8 cellular contexts compared by ENCODE assay signal in genomic region chr11:68011046-68011943, GRCh38. TPM values are rescaled to one million over a fixed set of nuclear protein-coding genes. Genes with fewer than 3 reads are reported as not detected.
DNase-seq lines count a peak whose midpoint lies in the region; ATAC-seq and TF ChIP-seq lines count a peak whose summit lies in the region.

No MANE protein-coding gene starts in this region.

- H3K4me1 ChIP-seq in ascending aorta (peaks cover 9 to 32% of the 10 kb centered on the region in 2 donors), stomach smooth muscle (ENCODE audit: control insufficient read depth, insufficient read depth, low read length) (peaks cover 36% of the 10 kb centered on the region)

- TF ChIP-seq CTCF in ascending aorta (IDR thresholded peaks at IDR 0.05) (no peak), omental fat pad (IDR thresholded peaks at IDR 0.05) (no peak)

- peak overlapping the region; percentile 28 to 58 for H3K9ac ChIP-seq in stomach smooth muscle (ENCODE audit: low read length in 2 of 2)

- no peak for ATAC-seq in GM18867 (IDR thresholded peaks at IDR 0.05; ENCODE audit: unreplicated experiment)
- no peak for ATAC-seq in omental fat pad (ENCODE audit: low FRiP score)

- H3K27ac ChIP-seq in ascending aorta, result peak overlapping the region; percentile 82 to 91
- peak overlapping the region; percentile 74 for H3K27ac ChIP-seq in stomach smooth muscle (ENCODE audit: low read length)

- H3K27me3 ChIP-seq in ascending aorta (no peaks in the 10 kb centered on the region), stomach smooth muscle (ENCODE audit: control insufficient read depth in 1 of 2, insufficient read depth in 2 of 2, low read length in 2 of 2) (no peaks in the 10 kb centered on the region)

- H3K4me3 ChIP-seq in ascending aorta (peak overlapping the region; percentile 35 to 60), stomach smooth muscle (ENCODE audit: low read length in 2 of 2) (peak overlapping the region in 1 of 2 donors; percentile 68)

- H3K9me3 ChIP-seq in ascending aorta (no peaks in the 10 kb centered on the region), stomach smooth muscle (ENCODE audit: control insufficient read depth in 2 of 2, low read length in 2 of 2) (no peaks in the 10 kb centered on the region)

- no peaks in the 10 kb centered on the region for H3K36me3 ChIP-seq in ascending aorta
- no peaks in the 10 kb centered on the region for H3K36me3 ChIP-seq in stomach smooth muscle (ENCODE audit: control insufficient read depth in 2 of 2, insufficient read depth in 2 of 2, low read length in 2 of 2)

- DNase-seq in KBM-7 (peak; percentile 52), ascending aorta (ENCODE audit: low spot score in 2 of 2) (no peak), medulla oblongata (ENCODE audit: extremely low spot score) (peak; percentile 44), AG20443 (ENCODE audit: low spot score) (no peak), omental fat pad (ENCODE audit: low spot score) (no peak)
- no peak for DNase-seq in stimulated activated CD4-positive, alpha-beta T cell treated with anti-CD3 and anti-CD28 coated beads, Interleukin-15, amount 100 ng/mL, for 24 hours

- in situ Hi-C loops in KBM-7 (cut with MboI; ENCODE audit: low pct_unique_long_range_greater_than_20kb, low sequenced_read_pairs), result no loop called here

- intact Hi-C loops in ascending aorta (cut with DNase I), result loop anchor here (2.0 to 10.0 kb wide), 3 partner anchors 20 to 434 kb away; partner anchors contain the start of genes CHKA and NDUFS8

RNA-seq across cellular contexts. Expression of gene ALDH3B1, which starts 1.2 kb away (rescaled TPM):
- total RNA-seq in ascending aorta, result 42.8 TPM
- total RNA-seq in omental fat pad, result 10 to 100 TPM; 20.5 to 90.8 (median 30.9) TPM

RNA-seq across cellular contexts. Expression of gene UNC93B1, which starts 7.4 kb away (rescaled TPM):
- total RNA-seq in ascending aorta (74.7 TPM), omental fat pad (10 to 100 TPM; 33.5 to 63.8 (median 51.4) TPM)

RNA-seq across cellular contexts. Expression of gene NDUFS8, which starts 19.2 kb away (rescaled TPM):
- total RNA-seq in ascending aorta, result 316 TPM
- 100 to 1,000 TPM in 3 of 4 donors, 10 to 100 TPM in 1; 91.1 to 155 (median 128) TPM for total RNA-seq in omental fat pad

RNA-seq across cellular contexts. Expression of gene TCIRG1, which starts 27.5 kb away (rescaled TPM):
- 385 TPM for total RNA-seq in ascending aorta
- total RNA-seq in omental fat pad, result 100 to 1,000 TPM in 3 of 4 donors, 10 to 100 TPM in 1; 84.4 to 251 (median 142) TPM

Comparison
In these comparisons a context has a peak if more than half of its experiments do, and no peak if none do; other contexts are left out.
1. DNase-seq: peak in KBM-7 (single experiment) and medulla oblongata (single experiment); none in ascending aorta (0 of 2), AG20443 (single experiment), omental fat pad (single experiment) and stimulated activated CD4-positive, alpha-beta T cell treated with anti-CD3 and anti-CD28 coated beads, Interleukin-15, amount 100 ng/mL, for 24 hours (single experiment).